In the genomic region with DNA sequence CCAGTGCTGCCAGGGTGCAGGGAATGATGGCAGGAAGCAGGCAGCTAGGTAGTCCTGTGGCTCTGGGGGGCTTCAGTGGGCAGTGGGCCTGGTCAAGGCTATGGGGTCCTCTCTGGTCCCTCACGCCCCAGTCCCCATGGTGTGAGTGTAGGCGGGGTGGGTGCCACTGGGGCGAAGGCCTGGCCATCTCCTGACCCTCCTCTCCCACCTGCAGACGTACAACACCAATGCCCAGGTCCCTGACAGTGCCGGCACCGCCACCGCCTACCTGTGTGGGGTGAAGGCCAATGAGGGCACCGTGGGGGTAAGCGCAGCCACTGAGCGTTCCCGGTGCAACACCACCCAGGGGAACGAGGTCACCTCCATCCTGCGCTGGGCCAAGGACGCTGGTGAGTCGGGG, we compare ENCODE assay signal across 28 cellular contexts. TPM values are rescaled to one million over a fixed set of nuclear protein-coding genes. Genes with fewer than 3 reads are reported as not detected.
A peak's percentile ranks its signal among the peaks of the same experiment; 100 is the strongest.
DNase-seq lines count a peak whose midpoint lies in the region; ATAC-seq, FAIRE-seq and TF ChIP-seq lines count a peak whose summit lies in the region.
"Had no signal": no experiment of that assay in that cellular context is flagged by ENCODE, and none has a peak within 500 bp of the region (broad histone marks: within the 10 kb centered on the region; RNA-seq: fewer than 3 reads in every experiment).

No MANE protein-coding gene starts in this region.

- H3K9me3 ChIP-seq in H1 (ENCODE audit: insufficient read depth in 2 of 2, low read depth in 1 of 2, low read length in 1 of 2) (no peaks in the 10 kb centered on the region), neuronal stem cell (replicated peaks in 1 of 2; ENCODE audit: control insufficient read depth in 2 of 2, insufficient read depth in 1 of 2, low read depth in 1 of 2, low read length in 2 of 2) (no peaks in the 10 kb centered on the region), psoas muscle (no peaks in the 10 kb centered on the region)
- H3K9me3 ChIP-seq: BE2C, BLaER1 had no signal

- CTCF ChIA-PET in H1 (lab: Charles Lee; ENCODE audit: partially characterized antibody) = interaction anchor here (0.6 to 4.2 kb wide), 5 partner anchors 11 to 361 kb away, joined by 3 to 17 read pairs (median 4); no protein-coding TSS in a partner anchor

- intact Hi-C loops in psoas muscle (cut with DNase I) = no loop called here

- no peak overlapping the region for H3K27ac ChIP-seq in H1 (ENCODE audit: low read depth, low read length)
- no peak overlapping the region for H3K27ac ChIP-seq in neuronal stem cell (replicated peaks; ENCODE audit: low read length)
- no peak overlapping the region for H3K27ac ChIP-seq in psoas muscle
- H3K27ac ChIP-seq: BLaER1 had no signal

- no peak overlapping the region for H3K23ac ChIP-seq in H1 (ENCODE audit: insufficient read length)
- H3K23ac ChIP-seq in neuronal stem cell (ENCODE audit: low read depth, low read length, poor library complexity) = peak overlapping the region; percentile 49

- H3K9ac ChIP-seq in H1 (replicated peaks in 1 of 4; ENCODE audit: extremely low read depth in 1 of 4, low read depth in 3 of 4, low read length in 3 of 4) (no peak overlapping the region), neuronal stem cell (ENCODE audit: low read depth, low read length, poor library complexity) (no peak overlapping the region)
- H3K9ac ChIP-seq: BLaER1 had no signal

- no peak overlapping the region for H3K4ac ChIP-seq in H1 (replicated peaks; ENCODE audit: insufficient read length, low read depth, low read length)
- no peak overlapping the region for H3K4ac ChIP-seq in neuronal stem cell (ENCODE audit: low read length)

- no peak overlapping the region for H3K56ac ChIP-seq in H1 (replicated peaks; ENCODE audit: insufficient read length, low read depth, low read length)

- no peak overlapping the region for H2AFZ ChIP-seq in H1 (ENCODE audit: low read length)
- no peak overlapping the region for H2AFZ ChIP-seq in neuronal stem cell (ENCODE audit: low read length)

- peaks cover 2 to 7% of the 10 kb centered on the region in 2 experiments for H4K20me1 ChIP-seq in H1 (replicated peaks in 1 of 2; ENCODE audit: control insufficient read depth in 1 of 2, insufficient read depth in 2 of 2, low read length in 2 of 2)

- no peak overlapping the region for H4K5ac ChIP-seq in H1 (ENCODE audit: insufficient read length, low read depth, low read length)

- H3K79me2 ChIP-seq in H1 (ENCODE audit: control insufficient read depth in 1 of 2, insufficient read depth in 2 of 2, low read length in 2 of 2) = no peaks in the 10 kb centered on the region

- H3K4me1 ChIP-seq in H1 (replicated peaks in 1 of 4; ENCODE audit: control insufficient read depth in 3 of 4, insufficient read depth in 4 of 4, low read length in 3 of 4) (no peaks in the 10 kb centered on the region; a peak in 2 of 7 replicates), neuronal stem cell (ENCODE audit: control insufficient read depth in 2 of 2, insufficient read depth in 1 of 2, low read depth in 1 of 2, low read length in 2 of 2) (peaks cover 0 to 5% of the 10 kb centered on the region in 2 donors), psoas muscle (no peaks in the 10 kb centered on the region)
- H3K4me1 ChIP-seq: BE2C had no signal

- no peaks in the 10 kb centered on the region for H3K23me2 ChIP-seq in H1 (ENCODE audit: low read depth, low read length)

- POLR2A ChIA-PET in H1 (lab: Charles Lee; ENCODE audit: partially characterized antibody) = no interaction called here

- H3K36me3 ChIP-seq in H1 (ENCODE audit: control insufficient read depth in 2 of 4, insufficient read depth in 4 of 4, low read length in 3 of 4) (peaks cover 2 to 8% (median 4%) of the 10 kb centered on the region in 4 experiments; a peak in 5 of 8 replicates), neuronal stem cell (replicated peaks in 1 of 2; ENCODE audit: control insufficient read depth in 2 of 2, insufficient read depth in 2 of 2, low read length in 2 of 2) (peaks cover 0 to 16% of the 10 kb centered on the region in 2 donors), psoas muscle (ENCODE audit: insufficient read depth in 1 of 2, low read depth in 1 of 2) (no peaks in the 10 kb centered on the region)
- H3K36me3 ChIP-seq: BE2C, BLaER1 had no signal

- H2BK12ac ChIP-seq in H1 (ENCODE audit: low read depth, low read length) = no peak overlapping the region
- no peak overlapping the region for H2BK12ac ChIP-seq in neuronal stem cell (ENCODE audit: low read length)

- peaks cover 3% of the 10 kb centered on the region; the same call in 1 of the 2 replicates for H3K79me1 ChIP-seq in H1 (ENCODE audit: low read depth, low read length)
- H3K79me1 ChIP-seq in neuronal stem cell (ENCODE audit: low read depth, low read length) = peaks cover 8% of the 10 kb centered on the region

- H2AK5ac ChIP-seq in H1 (ENCODE audit: low read depth, low read length) (no peak overlapping the region), neuronal stem cell (ENCODE audit: low read depth, low read length) (no peak overlapping the region)

- H2BK15ac ChIP-seq in H1 (ENCODE audit: low read length) (no peak overlapping the region), neuronal stem cell (ENCODE audit: low read length) (peak overlapping the region; percentile 4)

- no peak for TF ChIP-seq CTCF in H1 (IDR thresholded peaks at IDR 0.05; ENCODE audit: control extremely low read depth in 1 of 3, insufficient read depth in 1 of 3, low read depth in 1 of 3, low read length in 3 of 3)
- no peak for TF ChIP-seq CTCF in psoas muscle (IDR thresholded peaks at IDR 0.05)

- 90% methylated on average over 15 of the region's 15 CpGs; no CpG with 5 or more reads in 1 of the 2 experiments for WGBS in H1 (ENCODE audit: extremely low coverage in 1 of 2, insufficient coverage in 1 of 2, insufficient read length in 1 of 2, insufficient replicate concordance in 2 of 2, low coverage in 1 of 2, low lambda C conversion rate in 2 of 2, missing lambda C conversion rate in 1 of 2), 2 experiments
- WGBS in neuronal stem cell (ENCODE audit: extremely low coverage in 2 of 2, insufficient read length in 2 of 2, insufficient replicate concordance in 1 of 2), 2 donors = no CpG with 5 or more reads among the region's 15 CpGs
- 91 to 96% (median 95%) methylated on average over 15 of the region's 15 CpGs for WGBS in psoas muscle, 3 donors

- H4K8ac ChIP-seq in H1 (ENCODE audit: extremely low read depth, insufficient read depth, low read length) (peak overlapping the region; percentile 9; the same call in 1 of the 2 replicates), neuronal stem cell (ENCODE audit: low read depth, low read length) (peak overlapping the region; percentile 53)

- no peak for FAIRE-seq in H1 (lab: Jason Lieb, UNC)
- FAIRE-seq: A204.1, GM12878, GM12892, GM18507 had no signal

- H3K14ac ChIP-seq in H1 (ENCODE audit: insufficient read length) (no peak overlapping the region), neuronal stem cell (ENCODE audit: low read length) (peak overlapping the region; percentile 6)

- H4K91ac ChIP-seq in H1 (replicated peaks; ENCODE audit: insufficient read length, low read length) (no peak overlapping the region), neuronal stem cell (ENCODE audit: low read depth, low read length, poor library complexity) (no peak overlapping the region)

- H3K4me3 ChIP-seq in H1 (ENCODE audit: extremely low read depth in 1 of 4, insufficient read depth in 2 of 4, low read depth in 3 of 4, low read length in 4 of 4) (no peak overlapping the region), neuronal stem cell (ENCODE audit: low read length in 2 of 2) (no peak overlapping the region), psoas muscle (no peak overlapping the region)
- H3K4me3 ChIP-seq: BLaER1, GM12878 had no signal

- no peak for TF ChIP-seq POLR2A in H1 (IDR thresholded peaks at IDR 0.05; ENCODE audit: control extremely low read depth in 1 of 2, low read depth in 2 of 2, low read length in 2 of 2)

- ATAC-seq in psoas muscle (no peak), HG02852 (IDR thresholded peaks at IDR 0.05; ENCODE audit: unreplicated experiment) (no peak)
- ATAC-seq: GM12878 had no signal

- no peak overlapping the region for H3K18ac ChIP-seq in H1 (ENCODE audit: extremely low read depth, low read length)
- peak overlapping the region; percentile 27 for H3K18ac ChIP-seq in neuronal stem cell (ENCODE audit: low read length)

- H2BK120ac ChIP-seq in H1 (replicated peaks; ENCODE audit: low read depth, low read length) (no peak overlapping the region), neuronal stem cell (ENCODE audit: low read depth, low read length) (no peak overlapping the region)

- no peak overlapping the region for H2BK20ac ChIP-seq in H1 (ENCODE audit: low read length)

- TF ChIP-seq EP300 in H1 (IDR thresholded peaks at IDR 0.05; ENCODE audit: borderline replicate concordance in 1 of 2, low read depth in 2 of 2, low read length in 2 of 2) = no peak

- H3K27me3 ChIP-seq in H1 (replicated peaks in 1 of 4; ENCODE audit: control insufficient read depth in 3 of 4, extremely low read depth in 1 of 4, insufficient read depth in 3 of 4, low read length in 3 of 4) (no peaks in the 10 kb centered on the region), neuronal stem cell (ENCODE audit: control insufficient read depth in 3 of 3, insufficient read depth in 3 of 3, low read depth in 1 of 3, low read length in 3 of 3) (no peaks in the 10 kb centered on the region), psoas muscle (ENCODE audit: insufficient read depth in 3 of 3, low read length in 2 of 3) (peaks cover 0 to 13% (median under 1%) of the 10 kb centered on the region in 3 donors)
- H3K27me3 ChIP-seq: BE2C, BLaER1 had no signal

- H2BK5ac ChIP-seq in H1 (ENCODE audit: low read depth, low read length) (peak overlapping the region; percentile 21; the same call in 1 of the 2 replicates), neuronal stem cell (ENCODE audit: low read length) (peak overlapping the region; percentile 91)

- no peak for TF ChIP-seq RAD21 in H1 (IDR thresholded peaks at IDR 0.05 in 1 of 2, conservative IDR thresholded peaks at IDR 0.05 in 1 of 2; ENCODE audit: low read depth in 2 of 2, low read length in 2 of 2)

- no peak for DNase-seq in H1 (ENCODE audit: low read depth in 1 of 2, low spot score in 2 of 2)
- DNase-seq in neuronal stem cell (ENCODE audit: low spot score) = no peak
- peak; percentile 5 to 31 for DNase-seq in psoas muscle
- DNase-seq in activated T-cell treated with anti-CD3 and anti-CD28 coated beads for 4 hours = no peak
- no peak for DNase-seq in NCI-H146 (lab: John Stamatoyannopoulos, UW)
- no peak for DNase-seq in NCI-H2171 (lab: John Stamatoyannopoulos, UW)
- DNase-seq: 8988T; ACHN; BE2C; C1 segment of cervical spinal cord; CD4-positive, alpha-beta memory T cell; CD4-positive, CD25-positive, alpha-beta regulatory T cell; CD8-positive, alpha-beta memory T cell; COR-L47; DMS 273 treated with DMSO at 0.1 percent for 48 hours; DMS153; DMS53; DMS79; DND-41; EL; GDM1 had no signal

- H3K4me2 ChIP-seq in H1 (ENCODE audit: insufficient read depth in 1 of 2, low read depth in 2 of 2, low read length in 2 of 2) (no peak overlapping the region), neuronal stem cell (ENCODE audit: insufficient read depth, low read length, poor library complexity, severe bottlenecking) (no peak overlapping the region)

RNA-seq across cellular contexts. Expression of gene ALPL, which starts 53.7 kb away (rescaled TPM):
- total RNA-seq in H1 (2021; fragmentation: NEBNext Ultra II Directional; extraction: Animal tissue kit (Norgen Biotek cat#: 25700)) = 175 and 178 TPM in 2 replicates
- polyA plus RNA-seq in H1 (2011; rRNA removed) (362 and 487 TPM in 2 replicates), psoas muscle (under 1 TPM; 0.73 to 0.96 (median 0.82) TPM)
- polyA plus RNA-seq in H1 (2011; cell fraction: cytosol; rRNA removed) = 189 TPM
- polyA plus RNA-seq in H1 (2011; cell fraction: nucleus; rRNA removed) = 238 TPM
- 179 to 258 TPM (median 246 TPM) in 4 replicates for polyA plus RNA-seq in H1 (2012, experiment 1 of 2)
- 250 TPM for polyA plus RNA-seq in H1 (2012, experiment 2 of 2)
- 256 TPM for polyA plus RNA-seq in H1 (2013, experiment 1 of 2)
- 256 TPM for polyA plus RNA-seq in H1 (2013, experiment 2 of 2)
- polyA minus RNA-seq in H1 (2011; rRNA and poly(A)+ RNA removed) = 155 and 168 TPM in 2 replicates
- 169 TPM for polyA minus RNA-seq in H1 (2011; cell fraction: cytosol; rRNA and poly(A)+ RNA removed)
- polyA minus RNA-seq in H1 (2011; cell fraction: nucleus; rRNA and poly(A)+ RNA removed) = 75.5 TPM
- polyA plus RNA-seq in neuronal stem cell (2013, experiment 1 of 2) = 113 TPM
- polyA plus RNA-seq in neuronal stem cell (2013, experiment 2 of 2) = 113 TPM
- 1 to 10 TPM; 1.3 to 2.0 (median 1.5) TPM for total RNA-seq in psoas muscle
- total RNA-seq: CD4-positive, alpha-beta memory T cell; CD4-positive, CD25-positive, alpha-beta regulatory T cell; CD8-positive, alpha-beta memory T cell had no signal
- polyA plus RNA-seq: CD14-positive monocyte; CD4-positive, alpha-beta memory T cell; CD4-positive, CD25-positive, alpha-beta regulatory T cell; CD8-positive, alpha-beta memory T cell had no signal

Comparison
In these comparisons a context has a peak if more than half of its experiments do, and no peak if none do; other contexts are left out.
1. DNase-seq: peak in psoas muscle (2 of 2); none in H1 (0 of 2), neuronal stem cell (single experiment), activated T-cell treated with anti-CD3 and anti-CD28 coated beads for 4 hours (single experiment), NCI-H146 (single experiment) and NCI-H2171 (single experiment).
2. RNA of gene ALPL, which starts 53.7 kb away (total RNA-seq): 175 to 178 TPM in H1; 1.3 to 2.0 TPM in psoas muscle; every median in the first group is over 10 times any median in the second.